In the genomic region with DNA sequence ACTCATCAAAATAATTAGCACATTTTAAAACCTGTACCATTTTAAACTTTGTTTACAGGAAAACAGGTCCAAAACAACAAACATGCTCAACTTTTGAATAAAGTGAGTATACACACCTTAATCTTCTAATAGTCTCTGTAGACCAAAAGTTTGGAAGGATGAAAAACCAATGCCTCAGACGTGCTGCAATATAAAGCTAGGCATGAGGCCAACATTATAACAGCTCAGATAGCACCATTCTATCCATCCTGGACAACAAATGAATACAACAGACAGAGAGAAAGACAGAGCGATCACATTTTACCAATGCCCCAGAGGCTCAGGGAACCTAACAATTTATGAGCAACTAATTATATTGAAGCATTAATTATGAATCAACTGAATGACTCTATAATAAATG, we compare ENCODE assay signal across 22 cellular contexts.
"Had no signal": no experiment of that assay in that cellular context is flagged by ENCODE, and none has a peak within 500 bp of the region (broad histone marks: within the 10 kb centered on the region; RNA-seq: fewer than 3 reads in every experiment).

No MANE protein-coding gene starts in this region.

- H3K4me2 ChIP-seq: neural progenitor cell had no signal

- H3K4me1 ChIP-seq: lower lobe of right lung, parathyroid adenoma had no signal

- H3K27ac ChIP-seq: colonic mucosa, left ventricle myocardium inferior, lower lobe of right lung, neural progenitor cell, parathyroid adenoma, prostate gland, spleen, tibial artery had no signal

- H3K9ac ChIP-seq: neural progenitor cell, parathyroid adenoma had no signal

- H3K4me3 ChIP-seq: colonic mucosa, left ventricle myocardium inferior, lower lobe of right lung, neural progenitor cell, prostate gland, spleen, tibial artery had no signal

- FAIRE-seq: endometrium, frontal cortex had no signal

- H2AFZ ChIP-seq: neural progenitor cell, parathyroid adenoma had no signal

- ATAC-seq: esophagus mucosa; lower lobe of right lung; natural killer cell treated with Interleukin-12 subunit alpha and Interleukin-12 subunit beta and Interleukin-15 and Interleukin-18, amount 100 ng/mL, for 72 hours; sciatic nerve; stimulated activated memory B cell treated with anti-CD40 and anti-IgM and Interleukin-4, amounts not matched to agents 10 μg/mL and 1 μg/mL and 100 μg/mL, for 72 hours had no signal

- H3K27me3 ChIP-seq: colonic mucosa, neural progenitor cell, spleen, tibial artery had no signal

- H3K36me3 ChIP-seq: colonic mucosa, left ventricle myocardium inferior, lower lobe of right lung, neural progenitor cell, prostate gland, tibial artery had no signal

- DNase-seq: colonic mucosa; effector CD4-positive, alpha-beta T cell; glutamatergic neuron; islet precursor cell; left ventricle myocardium inferior; lower lobe of right lung; occipital lobe; retina; spleen; stimulated activated CD4-positive, alpha-beta T cell treated with anti-CD3 and anti-CD28 coated beads, Interleukin-15, amount 100 ng/mL, for 24 hours; stimulated activated CD4-positive, alpha-beta T cell treated with anti-CD3 and anti-CD28 coated beads, Interleukin-1b, Interleukin-23, amount 100 ng/mL, for 48 hours; stimulated activated CD4-positive, alpha-beta T cell treated with anti-CD3 and anti-CD28 coated beads, Interleukin-4, amount 100 ng/mL, for 24 hours; tibial artery had no signal

- H3K9me3 ChIP-seq: colonic mucosa, left ventricle myocardium inferior, lower lobe of right lung, prostate gland, spleen, tibial artery had no signal
